ENCODE assay signal across 8 cellular contexts in genomic region chr17:7440113-7440822, GRCh38. TPM values are rescaled to one million over a fixed set of nuclear protein-coding genes. Genes with fewer than 3 reads are reported as not detected.
DNase-seq lines count a peak whose midpoint lies in the region; ATAC-seq and TF ChIP-seq lines count a peak whose summit lies in the region.

No MANE protein-coding gene starts in this region.

- H3K9me3 ChIP-seq in prostate gland, result no peaks in the 10 kb centered on the region

- no peak for TF ChIP-seq POLR2A in prostate gland (IDR thresholded peaks at IDR 0.05)

- peak overlapping the region; percentile 26 to 30 for H3K4me3 ChIP-seq in prostate gland

- no peak for TF ChIP-seq CTCF in prostate gland (IDR thresholded peaks at IDR 0.05)

- H3K4me3 Mint-ChIP-seq in activated T-cell treated with anti-CD3 and anti-CD28 coated beads, Interleukin-2, amount 50 U/mL, for 4 hours, result peak overlapping the region; percentile 74

- H3K27me3 Mint-ChIP-seq in activated T-cell treated with anti-CD3 and anti-CD28 coated beads, Interleukin-2, amount 50 U/mL, for 4 hours (ENCODE audit: low read depth), result peaks cover 57% of the 10 kb centered on the region

- H3K36me3 ChIP-seq in prostate gland, result no peaks in the 10 kb centered on the region

- H3K4me1 ChIP-seq in prostate gland (replicated peaks), result peaks cover 15% of the 10 kb centered on the region

- H3K4me1 Mint-ChIP-seq in activated T-cell treated with anti-CD3 and anti-CD28 coated beads, Interleukin-2, amount 50 U/mL, for 4 hours (ENCODE audit: low read depth), result peaks cover 34% of the 10 kb centered on the region

- H3K9me3 Mint-ChIP-seq in activated T-cell treated with anti-CD3 and anti-CD28 coated beads, Interleukin-2, amount 50 U/mL, for 4 hours, result no peaks in the 10 kb centered on the region

- no peak for ATAC-seq in activated T-cell treated with anti-CD3 and anti-CD28 coated beads, Interleukin-2, amount 50 U/mL, for 4 hours
- no peak for ATAC-seq in HG02870 (IDR thresholded peaks at IDR 0.05; ENCODE audit: unreplicated experiment)
- ATAC-seq in HG02884 (IDR thresholded peaks at IDR 0.05; ENCODE audit: unreplicated experiment), result no peak

- 3% methylated on average over 42 of the region's 46 CpGs for WGBS in prostate gland

- DNase-seq in Daoy (ENCODE audit: low read depth) (peak; percentile 65), NCI-H1930 (lab: John Stamatoyannopoulos, UW) (peak; percentile 14 to 57), glomerular visceral epithelial cell (ENCODE audit: extremely low spot score) (peak; percentile 71), prostate gland (ENCODE audit: low spot score) (peak; percentile 44), SKM-1 treated with dmso at 0.1 percent for 144 hours (lab: John Stamatoyannopoulos, UW; ENCODE audit: unreplicated experiment) (no peak)
- DNase-seq in activated T-cell treated with anti-CD3 and anti-CD28 coated beads, Interleukin-2, amount 50 U/mL, for 4 hours, result peak; percentile 30

- no peak overlapping the region for H3K27ac ChIP-seq in prostate gland

- no peaks in the 10 kb centered on the region for H3K27me3 ChIP-seq in prostate gland (replicated peaks; ENCODE audit: insufficient read depth)

- no peaks in the 10 kb centered on the region for H3K36me3 Mint-ChIP-seq in activated T-cell treated with anti-CD3 and anti-CD28 coated beads, Interleukin-2, amount 50 U/mL, for 4 hours (ENCODE audit: insufficient read depth)

- intact Hi-C loops in prostate gland (cut with DNase I), result no loop called here

RNA-seq across cellular contexts. Expression of gene FGF11, which starts 1.0 kb away (rescaled TPM):
- total RNA-seq in Daoy (2014; rRNA removed; shearing (Covaris generic)), result 1.5 and 3.0 TPM in 2 replicates
- under 1 TPM; 0.19 to 0.32 (median 0.28) TPM for total RNA-seq in activated T-cell treated with anti-CD3 and anti-CD28 coated beads, Interleukin-2, amount 50 U/mL, for 4 hours
- total RNA-seq in prostate gland, result 1 to 10 TPM; 1.2 to 4.2 TPM

RNA-seq across cellular contexts. Expression of gene CHRNB1, which starts 4.6 kb away (rescaled TPM):
- 7.0 and 8.6 TPM in 2 replicates for total RNA-seq in Daoy (2014; rRNA removed; shearing (Covaris generic))
- total RNA-seq in activated T-cell treated with anti-CD3 and anti-CD28 coated beads, Interleukin-2, amount 50 U/mL, for 4 hours, result 1 to 10 TPM; 3.9 to 4.6 (median 4.3) TPM
- 10 to 100 TPM in 1 of 2 donors, 1 to 10 TPM in 1; 6.9 to 10.4 TPM for total RNA-seq in prostate gland

RNA-seq across cellular contexts. Expression of gene TMEM102, which starts 5.0 kb away (rescaled TPM):
- total RNA-seq in Daoy (2014; rRNA removed; shearing (Covaris generic)), result 2.3 and 6.6 TPM in 2 replicates
- 10 to 100 TPM; 11.8 to 13.9 (median 12.0) TPM for total RNA-seq in activated T-cell treated with anti-CD3 and anti-CD28 coated beads, Interleukin-2, amount 50 U/mL, for 4 hours
- total RNA-seq in prostate gland, result 10 to 100 TPM in 1 of 2 donors, 1 to 10 TPM in 1; 9.9 to 10.3 TPM

RNA-seq across cellular contexts. Expression of gene SPEM3, which starts 11.6 kb away (rescaled TPM):
- not detected in 2 replicates for total RNA-seq in Daoy (2014; rRNA removed; shearing (Covaris generic))
- not detected for total RNA-seq in activated T-cell treated with anti-CD3 and anti-CD28 coated beads, Interleukin-2, amount 50 U/mL, for 4 hours
- total RNA-seq in prostate gland, result under 1 TPM; 0.09 to 0.11 TPM

RNA-seq across cellular contexts. Expression of gene SPEM2, which starts 14.9 kb away (rescaled TPM):
- total RNA-seq in Daoy (2014; rRNA removed; shearing (Covaris generic)), result not detected in 2 replicates
- total RNA-seq in activated T-cell treated with anti-CD3 and anti-CD28 coated beads, Interleukin-2, amount 50 U/mL, for 4 hours, result not detected
- total RNA-seq in prostate gland, result 1 to 10 TPM in 1 of 2 donors, not detected in 1; 5.3 TPM
